Comparison of ENCODE assay signal across 8 cellular contexts in the genomic region with DNA sequence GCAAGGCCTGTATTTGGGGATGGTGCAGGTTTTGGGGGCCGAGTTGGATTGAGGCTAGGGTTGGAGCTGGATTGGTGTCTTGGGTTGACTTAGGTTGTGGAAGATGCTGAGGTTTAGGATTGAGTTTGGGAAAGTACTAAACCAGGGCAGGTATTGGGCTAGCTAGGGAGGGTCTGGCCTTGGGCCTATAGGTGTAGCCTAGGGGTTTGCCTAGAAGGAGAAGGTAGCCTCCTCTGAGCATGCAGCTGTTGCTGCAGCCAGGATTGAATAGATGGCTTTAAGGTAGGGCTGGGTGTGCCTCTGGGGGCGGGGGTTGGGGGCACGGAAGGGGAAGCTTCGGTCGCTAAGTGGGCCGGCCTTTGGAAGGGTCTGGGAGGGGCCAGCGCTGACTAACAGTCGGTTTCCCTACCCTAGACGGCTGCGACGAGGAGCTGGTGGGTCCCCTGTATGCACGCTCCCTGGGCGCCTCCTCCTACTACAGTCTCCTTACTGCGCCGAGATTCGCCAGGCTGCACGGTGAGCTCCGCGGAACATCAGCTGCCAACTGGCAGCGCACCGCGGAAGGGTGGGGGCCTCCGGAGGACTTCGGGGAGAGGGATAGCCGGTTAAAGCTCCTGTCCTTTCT. TPM values are rescaled to one million over a fixed set of nuclear protein-coding genes. Genes with fewer than 3 reads are reported as not detected.
DNase-seq lines count a peak whose midpoint lies in the region; ATAC-seq and TF ChIP-seq lines count a peak whose summit lies in the region.

No MANE protein-coding gene starts in this region.

- CTCF ChIA-PET in mammary epithelial cell (lab: Charles Lee; ENCODE audit: low non-redundant PET): interaction anchor here (1.0 kb wide), 1 partner anchor 80 kb away, joined by 4 read pairs; no protein-coding TSS in a partner anchor

- H3K27ac ChIP-seq in mammary epithelial cell (ENCODE audit: insufficient read depth, low read depth, low read length): no peak overlapping the region
- H3K27ac ChIP-seq in transverse colon: peak overlapping the region; percentile 77 to 98 (median 90)

- H3K9me3 ChIP-seq in mammary epithelial cell (replicated peaks; ENCODE audit: insufficient read depth, low read length) (no peaks in the 10 kb centered on the region), transverse colon (no peaks in the 10 kb centered on the region)

- H3K27me3 ChIP-seq in mammary epithelial cell (ENCODE audit: insufficient read depth, low read length) (no peaks in the 10 kb centered on the region), transverse colon (peaks cover 43% of the 10 kb centered on the region)

- TF ChIP-seq POLR2A in transverse colon (IDR thresholded peaks at IDR 0.05): no peak

- no peak overlapping the region for H3K4me3 ChIP-seq in mammary epithelial cell (replicated peaks in 1 of 3; ENCODE audit: insufficient read depth in 1 of 3, low read depth in 2 of 3, low read length in 3 of 3)
- H3K4me3 ChIP-seq in transverse colon: peak overlapping the region in 3 of 4 donors; percentile 4 to 56 (median 45)

- dilution Hi-C loops in mammary epithelial cell (cut with HindIII; ENCODE audit: low sequenced_read_pairs): no loop called here

- in situ Hi-C loops in mammary epithelial cell (cut with MboI; ENCODE audit: low sequenced_read_pairs in 2 of 2): no loop called here
- in situ Hi-C loops in transverse colon (cut with MboI; ENCODE audit: low pct_ligation_motif_present in 1 of 4, low pct_unique_long_range_greater_than_20kb in 1 of 4, low sequenced_read_pairs in 3 of 4): loop anchor here (10.0 to 25.0 kb wide), 2 partner anchors 79 to 96 kb away; a partner anchor contains a TSS

- H3K36me3 ChIP-seq in mammary epithelial cell (ENCODE audit: insufficient read depth, low read length): no peaks in the 10 kb centered on the region
- H3K36me3 ChIP-seq in transverse colon: no peaks in the 10 kb centered on the region

- whole genome bisulfite sequencing in mammary epithelial cell (ENCODE audit: low coverage, missing lambda C conversion rate): 44% methylated on average over 9 of the region's 25 CpGs
- WGBS in transverse colon (ENCODE audit: low coverage in 1 of 2), 2 donors: 43% methylated on average over 21 of the region's 25 CpGs; no CpG with 5 or more reads in 1 of the 2 donors

- peak; percentile 25 for ATAC-seq in left colon

- H2AFZ ChIP-seq in mammary epithelial cell (ENCODE audit: low read depth, low read length): no peak overlapping the region

- peak overlapping the region; percentile 92 for H3K4me2 ChIP-seq in mammary epithelial cell (ENCODE audit: insufficient read depth, low read depth, low read length)

- H3K79me2 ChIP-seq in mammary epithelial cell (ENCODE audit: insufficient read depth, low read length): no peaks in the 10 kb centered on the region

- intact Hi-C loops in mammary epithelial cell (cut with micrococcal nuclease) (no loop called here), left colon (cut with DNase I, micrococcal nuclease) (loop anchor here in 1 of 2 donors (10.0 kb wide), 1 partner anchor 109 kb away; a partner anchor contains a TSS), transverse colon (cut with DNase I; ENCODE audit: low total_unique reads) (loop anchor here (2.0 to 10.0 kb wide), 2 partner anchors 79 to 105 kb away; a partner anchor contains a TSS)

- TF ChIP-seq CTCF in mammary epithelial cell (conservative IDR thresholded peaks at IDR 0.05 in 1 of 2, IDR thresholded peaks at IDR 0.05 in 1 of 2; ENCODE audit: extremely low read depth in 1 of 2, insufficient read depth in 1 of 2, low read depth in 1 of 2, low read length in 2 of 2) (no peak), transverse colon (IDR thresholded peaks at IDR 0.05) (no peak)

- no TSS peak for BruUV-seq in mammary epithelial cell (replicated peaks; lab: Mats Ljungman, UMichigan)

- TF ChIP-seq EP300 in transverse colon (IDR thresholded peaks at IDR 0.05; ENCODE audit: low read depth): no peak

- H4K20me1 ChIP-seq in mammary epithelial cell (ENCODE audit: insufficient read depth, low read length): no peaks in the 10 kb centered on the region

- no peak overlapping the region for H3K9ac ChIP-seq in mammary epithelial cell (ENCODE audit: insufficient read depth, low read length)

- H3K4me1 ChIP-seq in mammary epithelial cell (ENCODE audit: insufficient read depth, low read length) (peaks cover 32% of the 10 kb centered on the region), transverse colon (peaks cover 28 to 66% (median 53%) of the 10 kb centered on the region in 4 donors)

- peak; percentile 67 for DNase-seq in activated effector memory CD4-positive, alpha-beta T cell treated with anti-CD3 and anti-CD28 coated beads, Interleukin-2, amount 50 U/mL, for 16 hours
- no peak for DNase-seq in activated effector memory CD4-positive, alpha-beta T cell treated with Interleukin-2 at 50 U/mL for 16 hours
- DNase-seq in mammary epithelial cell (no peak), left colon (peak; percentile 59 to 70), transverse colon (peak; percentile 58), retina (no peak), NCI-H1694 (lab: John Stamatoyannopoulos, UW) (no peak), DMS114 treated with DMSO at 0.1 percent for 48 hours (lab: John Stamatoyannopoulos, UW; ENCODE audit: unreplicated experiment) (no peak)

RNA-seq across cellular contexts. Expression of a gene that starts 1.2 kb away (rescaled TPM):
- total RNA-seq in mammary epithelial cell: 1 to 10 TPM in 1 of 2 donors, under 1 TPM in 1; 0.50 to 4.5 TPM
- polyA plus RNA-seq in mammary epithelial cell: 2.3 TPM
- 4.4 TPM for polyA minus RNA-seq in mammary epithelial cell
- 1 to 10 TPM; 1.2 to 4.6 TPM for total RNA-seq in left colon
- 10 to 100 TPM in 2 of 4 donors, 1 to 10 TPM in 2; 3.7 to 43.8 (median 10.1) TPM for total RNA-seq in transverse colon

RNA-seq across cellular contexts. Expression of a gene that starts 1.9 kb away (rescaled TPM):
- total RNA-seq in mammary epithelial cell (under 1 TPM in 1 of 2 donors, not detected in 1; 0.21 TPM), left colon (1 to 10 TPM in 1 of 2 donors, under 1 TPM in 1; 0.58 to 2.4 TPM), transverse colon (1 to 10 TPM in 1 of 4 donors, under 1 TPM in 1, not detected in 2; 0.82 to 3.5 TPM)
- polyA plus RNA-seq in mammary epithelial cell: 0.14 TPM
- polyA minus RNA-seq in mammary epithelial cell: not detected

RNA-seq across cellular contexts. Expression of a gene that starts 6.7 kb away (rescaled TPM):
- total RNA-seq in mammary epithelial cell (10 to 100 TPM; 22.1 to 22.7 TPM), left colon (10 to 100 TPM; 15.0 to 16.6 TPM), transverse colon (10 to 100 TPM in 2 of 4 donors, 1 to 10 TPM in 2; 5.8 to 29.9 (median 9.9) TPM)
- 5.8 TPM for polyA plus RNA-seq in mammary epithelial cell
- 1.9 TPM for polyA minus RNA-seq in mammary epithelial cell

RNA-seq across cellular contexts. Expression of a gene that starts 24.4 kb away (rescaled TPM):
- total RNA-seq in mammary epithelial cell (10 to 100 TPM; 12.3 to 34.8 TPM), left colon (1 to 10 TPM; 4.4 to 7.7 TPM), transverse colon (10 to 100 TPM in 3 of 4 donors, 1 to 10 TPM in 1; 9.6 to 53.1 (median 26.7) TPM)
- 24.6 TPM for polyA plus RNA-seq in mammary epithelial cell
- 23.5 TPM for polyA minus RNA-seq in mammary epithelial cell

Comparison
In these comparisons a context has a peak if more than half of its experiments do, and no peak if none do; other contexts are left out.
1. DNase-seq: peak in activated effector memory CD4-positive, alpha-beta T cell treated with anti-CD3 and anti-CD28 coated beads, Interleukin-2, amount 50 U/mL, for 16 hours (single experiment), left colon (2 of 2) and transverse colon (single experiment); none in activated effector memory CD4-positive, alpha-beta T cell treated with Interleukin-2 at 50 U/mL for 16 hours (single experiment), mammary epithelial cell (single experiment), retina (single experiment), NCI-H1694 (single experiment) and DMS114 treated with DMSO at 0.1 percent for 48 hours (single experiment).
2. H3K4me3 ChIP-seq: peak in transverse colon (3 of 4); none in mammary epithelial cell (0 of 3).
3. in situ Hi-C loops: an anchor here in transverse colon (10.0 to 25.0 kb wide); none called in mammary epithelial cell.